1 cellular context compared by ENCODE assay signal in the genomic region with DNA sequence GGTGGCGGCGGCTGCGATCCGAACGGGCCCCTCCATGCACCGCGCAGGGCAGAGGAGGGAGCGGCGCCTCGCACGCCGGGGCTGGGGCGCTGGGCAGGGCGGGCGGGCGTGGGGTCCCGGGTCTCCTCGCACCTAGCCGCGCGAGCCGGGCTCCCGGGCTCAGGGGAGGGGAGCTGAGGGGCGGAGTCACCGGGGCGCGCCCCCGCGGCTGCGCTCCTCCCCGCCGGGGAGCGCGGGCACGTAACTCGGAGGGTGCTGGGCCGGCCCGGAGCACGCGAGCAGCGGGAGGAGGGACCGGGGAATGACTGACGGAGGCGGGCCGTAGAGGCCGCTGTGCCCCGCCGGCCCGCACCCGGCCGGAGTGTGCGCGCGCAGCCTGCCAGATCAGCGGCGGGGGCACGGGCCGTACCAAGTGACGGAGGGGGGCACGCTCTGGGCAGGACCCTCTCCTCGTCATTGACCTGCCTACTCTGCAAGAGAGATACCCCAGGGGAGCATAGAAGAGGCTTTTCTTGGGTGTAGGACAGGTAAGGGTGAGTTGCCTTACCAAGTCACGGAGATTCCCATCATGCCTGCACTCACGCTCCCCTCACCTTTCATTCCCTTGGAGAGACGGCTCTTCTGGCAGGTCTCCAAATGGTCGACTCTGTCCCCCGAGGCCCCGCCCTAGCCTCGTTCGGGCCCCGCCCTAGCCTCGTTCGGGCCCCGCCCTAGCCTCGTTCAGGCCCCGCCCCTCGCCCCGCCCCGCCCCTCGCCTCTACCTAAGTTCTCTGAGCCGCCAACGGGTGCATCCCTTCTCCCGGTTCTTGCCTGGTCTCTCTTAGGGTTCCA.
TF ChIP-seq lines count a peak whose summit lies in the region.

Gene CDON (minus strand): TSS at position 188 of the 831 bp plus-strand sequence. CDS start 39,390 bp downstream, outside the sequence.

TF ChIP-seq in HepG2, 621 proteins besides CTCF, POLR2A, EP300 and RAD21 (continued from another document and continues in another):
- TF ChIP-seq, protein P1, sequence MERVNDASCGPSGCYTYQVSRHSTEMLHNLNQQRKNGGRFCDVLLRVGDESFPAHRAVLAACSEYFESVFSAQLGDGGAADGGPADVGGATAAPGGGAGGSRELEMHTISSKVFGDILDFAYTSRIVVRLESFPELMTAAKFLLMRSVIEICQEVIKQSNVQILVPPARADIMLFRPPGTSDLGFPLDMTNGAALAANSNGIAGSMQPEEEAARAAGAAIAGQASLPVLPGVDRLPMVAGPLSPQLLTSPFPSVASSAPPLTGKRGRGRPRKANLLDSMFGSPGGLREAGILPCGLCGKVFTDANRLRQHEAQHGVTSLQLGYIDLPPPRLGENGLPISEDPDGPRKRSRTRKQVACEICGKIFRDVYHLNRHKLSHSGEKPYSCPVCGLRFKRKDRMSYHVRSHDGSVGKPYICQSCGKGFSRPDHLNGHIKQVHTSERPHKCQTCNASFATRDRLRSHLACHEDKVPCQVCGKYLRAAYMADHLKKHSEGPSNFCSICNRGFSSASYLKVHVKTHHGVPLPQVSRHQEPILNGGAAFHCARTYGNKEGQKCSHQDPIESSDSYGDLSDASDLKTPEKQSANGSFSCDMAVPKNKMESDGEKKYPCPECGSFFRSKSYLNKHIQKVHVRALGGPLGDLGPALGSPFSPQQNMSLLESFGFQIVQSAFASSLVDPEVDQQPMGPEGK (CRISPR knock-in tag; IDR thresholded peaks at IDR 0.05): peak; percentile 56; the same call in 1 of the 2 replicates
- TF ChIP-seq SNAI1 (CRISPR knock-in tag; IDR thresholded peaks at IDR 0.05; ENCODE audit: borderline replicate concordance): no peak
- peak; percentile 76; the same call in 1 of the 2 replicates for TF ChIP-seq ZNF383 (CRISPR knock-in tag; IDR thresholded peaks at IDR 0.05; ENCODE audit: borderline replicate concordance)
- TF ChIP-seq ZNF709 (CRISPR knock-in tag; IDR thresholded peaks at IDR 0.05): no peak; the same call in 1 of the 2 replicates
- no peak for TF ChIP-seq ZNF556 (CRISPR knock-in tag; IDR thresholded peaks at IDR 0.05; ENCODE audit: borderline replicate concordance)
- no peak for TF ChIP-seq ZNF577 (CRISPR knock-in tag; IDR thresholded peaks at IDR 0.05; ENCODE audit: borderline replicate concordance, low read depth)
- TF ChIP-seq RFXAP (CRISPR knock-in tag; IDR thresholded peaks at IDR 0.05; ENCODE audit: borderline replicate concordance): peak; percentile 80; the same call in 1 of the 2 replicates
- peak; percentile 30; the same call in 1 of the 2 replicates for TF ChIP-seq HDAC1 (CRISPR knock-in tag; IDR thresholded peaks at IDR 0.05)
- no peak for TF ChIP-seq ZNF883 (CRISPR knock-in tag; IDR thresholded peaks at IDR 0.05; ENCODE audit: not compliant biosample characterization)
- TF ChIP-seq, protein P2, sequence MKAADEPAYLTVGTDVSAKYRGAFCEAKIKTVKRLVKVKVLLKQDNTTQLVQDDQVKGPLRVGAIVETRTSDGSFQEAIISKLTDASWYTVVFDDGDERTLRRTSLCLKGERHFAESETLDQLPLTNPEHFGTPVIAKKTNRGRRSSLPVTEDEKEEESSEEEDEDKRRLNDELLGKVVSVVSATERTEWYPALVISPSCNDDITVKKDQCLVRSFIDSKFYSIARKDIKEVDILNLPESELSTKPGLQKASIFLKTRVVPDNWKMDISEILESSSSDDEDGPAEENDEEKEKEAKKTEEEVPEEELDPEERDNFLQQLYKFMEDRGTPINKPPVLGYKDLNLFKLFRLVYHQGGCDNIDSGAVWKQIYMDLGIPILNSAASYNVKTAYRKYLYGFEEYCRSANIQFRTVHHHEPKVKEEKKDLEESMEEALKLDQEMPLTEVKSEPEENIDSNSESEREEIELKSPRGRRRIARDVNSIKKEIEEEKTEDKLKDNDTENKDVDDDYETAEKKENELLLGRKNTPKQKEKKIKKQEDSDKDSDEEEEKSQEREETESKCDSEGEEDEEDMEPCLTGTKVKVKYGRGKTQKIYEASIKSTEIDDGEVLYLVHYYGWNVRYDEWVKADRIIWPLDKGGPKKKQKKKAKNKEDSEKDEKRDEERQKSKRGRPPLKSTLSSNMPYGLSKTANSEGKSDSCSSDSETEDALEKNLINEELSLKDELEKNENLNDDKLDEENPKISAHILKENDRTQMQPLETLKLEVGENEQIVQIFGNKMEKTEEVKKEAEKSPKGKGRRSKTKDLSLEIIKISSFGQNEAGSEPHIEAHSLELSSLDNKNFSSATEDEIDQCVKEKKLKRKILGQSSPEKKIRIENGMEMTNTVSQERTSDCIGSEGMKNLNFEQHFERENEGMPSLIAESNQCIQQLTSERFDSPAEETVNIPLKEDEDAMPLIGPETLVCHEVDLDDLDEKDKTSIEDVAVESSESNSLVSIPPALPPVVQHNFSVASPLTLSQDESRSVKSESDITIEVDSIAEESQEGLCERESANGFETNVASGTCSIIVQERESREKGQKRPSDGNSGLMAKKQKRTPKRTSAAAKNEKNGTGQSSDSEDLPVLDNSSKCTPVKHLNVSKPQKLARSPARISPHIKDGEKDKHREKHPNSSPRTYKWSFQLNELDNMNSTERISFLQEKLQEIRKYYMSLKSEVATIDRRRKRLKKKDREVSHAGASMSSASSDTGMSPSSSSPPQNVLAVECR (CRISPR knock-in tag; IDR thresholded peaks at IDR 0.05; ENCODE audit: borderline replicate concordance): peak; percentile 67; the same call in 1 of the 2 replicates
- TF ChIP-seq MZF1 (CRISPR knock-in tag; IDR thresholded peaks at IDR 0.05; ENCODE audit: borderline replicate concordance): no peak
- TF ChIP-seq NCOA1 (CRISPR knock-in tag; IDR thresholded peaks at IDR 0.05): no peak
- TF ChIP-seq ZMAT3 (CRISPR knock-in tag; conservative IDR thresholded peaks at IDR 0.05): no peak; the same call in 1 of the 2 replicates
- TF ChIP-seq ERF (CRISPR knock-in tag; IDR thresholded peaks at IDR 0.05): peak; percentile 79
- TF ChIP-seq FOXM1 (CRISPR knock-in tag; IDR thresholded peaks at IDR 0.05): no peak
- peak; percentile 86 for TF ChIP-seq ZNF589 (CRISPR knock-in tag; conservative IDR thresholded peaks at IDR 0.05)
- TF ChIP-seq, protein P3, sequence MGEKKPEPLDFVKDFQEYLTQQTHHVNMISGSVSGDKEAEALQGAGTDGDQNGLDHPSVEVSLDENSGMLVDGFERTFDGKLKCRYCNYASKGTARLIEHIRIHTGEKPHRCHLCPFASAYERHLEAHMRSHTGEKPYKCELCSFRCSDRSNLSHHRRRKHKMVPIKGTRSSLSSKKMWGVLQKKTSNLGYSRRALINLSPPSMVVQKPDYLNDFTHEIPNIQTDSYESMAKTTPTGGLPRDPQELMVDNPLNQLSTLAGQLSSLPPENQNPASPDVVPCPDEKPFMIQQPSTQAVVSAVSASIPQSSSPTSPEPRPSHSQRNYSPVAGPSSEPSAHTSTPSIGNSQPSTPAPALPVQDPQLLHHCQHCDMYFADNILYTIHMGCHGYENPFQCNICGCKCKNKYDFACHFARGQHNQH (CRISPR knock-in tag; IDR thresholded peaks at IDR 0.05): peak; percentile 86
- 0 out of 2 replicates have a peak, but pooled peaks have one; percentile 69 for TF ChIP-seq ZNF83 (CRISPR knock-in tag; IDR thresholded peaks at IDR 0.05; ENCODE audit: borderline replicate concordance)
- TF ChIP-seq, protein P4, sequence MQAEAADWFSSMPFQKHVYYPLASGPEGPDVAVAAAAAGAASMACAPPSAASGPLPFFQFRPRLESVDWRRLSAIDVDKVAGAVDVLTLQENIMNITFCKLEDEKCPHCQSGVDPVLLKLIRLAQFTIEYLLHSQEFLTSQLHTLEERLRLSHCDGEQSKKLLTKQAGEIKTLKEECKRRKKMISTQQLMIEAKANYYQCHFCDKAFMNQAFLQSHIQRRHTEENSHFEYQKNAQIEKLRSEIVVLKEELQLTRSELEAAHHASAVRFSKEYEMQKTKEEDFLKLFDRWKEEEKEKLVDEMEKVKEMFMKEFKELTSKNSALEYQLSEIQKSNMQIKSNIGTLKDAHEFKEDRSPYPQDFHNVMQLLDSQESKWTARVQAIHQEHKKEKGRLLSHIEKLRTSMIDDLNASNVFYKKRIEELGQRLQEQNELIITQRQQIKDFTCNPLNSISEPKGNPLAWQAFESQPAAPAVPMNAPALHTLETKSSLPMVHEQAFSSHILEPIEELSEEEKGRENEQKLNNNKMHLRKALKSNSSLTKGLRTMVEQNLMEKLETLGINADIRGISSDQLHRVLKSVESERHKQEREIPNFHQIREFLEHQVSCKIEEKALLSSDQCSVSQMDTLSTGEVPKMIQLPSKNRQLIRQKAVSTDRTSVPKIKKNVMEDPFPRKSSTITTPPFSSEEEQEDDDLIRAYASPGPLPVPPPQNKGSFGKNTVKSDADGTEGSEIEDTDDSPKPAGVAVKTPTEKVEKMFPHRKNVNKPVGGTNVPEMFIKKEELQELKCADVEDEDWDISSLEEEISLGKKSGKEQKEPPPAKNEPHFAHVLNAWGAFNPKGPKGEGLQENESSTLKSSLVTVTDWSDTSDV (CRISPR knock-in tag; IDR thresholded peaks at IDR 0.05): 0 out of 2 replicates have a peak, but pooled peaks have one; percentile 18
- TF ChIP-seq KAT8 (CRISPR knock-in tag; IDR thresholded peaks at IDR 0.05): peak; percentile 67; the same call in 1 of the 2 replicates
- peak; percentile 76 for TF ChIP-seq NFIC (IDR thresholded peaks at IDR 0.05; ENCODE audit: low read length)
- TF ChIP-seq ZBTB49 (CRISPR knock-in tag; IDR thresholded peaks at IDR 0.05; ENCODE audit: borderline replicate concordance): no peak
- TF ChIP-seq SOX6 (IDR thresholded peaks at IDR 0.05): no peak
- TF ChIP-seq SOX6 (CRISPR knock-in tag; IDR thresholded peaks at IDR 0.05): no peak
- TF ChIP-seq HINFP (CRISPR knock-in tag; IDR thresholded peaks at IDR 0.05; ENCODE audit: low read depth): no peak; the same call in 1 of the 2 replicates
- TF ChIP-seq ZNF260 (CRISPR knock-in tag; IDR thresholded peaks at IDR 0.05; ENCODE audit: borderline replicate concordance, low read depth): no peak
- TF ChIP-seq KLF16 (CRISPR knock-in tag; IDR thresholded peaks at IDR 0.05): peak in 1 of 2 experiments; percentile 76; a peak in 1 of 4 replicates
- TF ChIP-seq ETV6 (CRISPR knock-in tag; conservative IDR thresholded peaks at IDR 0.05): no peak
- 0 out of 2 replicates have a peak, but pooled peaks have one; percentile 74 for TF ChIP-seq ARNTL (CRISPR knock-in tag; IDR thresholded peaks at IDR 0.05)
- TF ChIP-seq ZC3H13 (CRISPR knock-in tag; IDR thresholded peaks at IDR 0.05): no peak
- TF ChIP-seq HOXA7 (CRISPR knock-in tag; IDR thresholded peaks at IDR 0.05): no peak
- 0 out of 2 replicates have a peak, but pooled peaks have one; percentile 27 for TF ChIP-seq THRA (CRISPR knock-in tag; IDR thresholded peaks at IDR 0.05; ENCODE audit: borderline replicate concordance)
- TF ChIP-seq ZNF232 (CRISPR knock-in tag; IDR thresholded peaks at IDR 0.05; ENCODE audit: borderline replicate concordance): 0 out of 2 replicates have a peak, but pooled peaks have one; percentile 34
- TF ChIP-seq ZNF567 (CRISPR knock-in tag; IDR thresholded peaks at IDR 0.05; ENCODE audit: borderline replicate concordance): 0 out of 2 replicates have a peak, but pooled peaks have one; percentile 23
- TF ChIP-seq ZNF30 (CRISPR knock-in tag; IDR thresholded peaks at IDR 0.05): no peak
- TF ChIP-seq ZNF782 (CRISPR knock-in tag; IDR thresholded peaks at IDR 0.05; ENCODE audit: borderline replicate concordance): peak; percentile 67; the same call in 1 of the 2 replicates
- TF ChIP-seq RFX5 (IDR thresholded peaks at IDR 0.05; ENCODE audit: low read depth, low read length): no peak
- TF ChIP-seq, protein P5, sequence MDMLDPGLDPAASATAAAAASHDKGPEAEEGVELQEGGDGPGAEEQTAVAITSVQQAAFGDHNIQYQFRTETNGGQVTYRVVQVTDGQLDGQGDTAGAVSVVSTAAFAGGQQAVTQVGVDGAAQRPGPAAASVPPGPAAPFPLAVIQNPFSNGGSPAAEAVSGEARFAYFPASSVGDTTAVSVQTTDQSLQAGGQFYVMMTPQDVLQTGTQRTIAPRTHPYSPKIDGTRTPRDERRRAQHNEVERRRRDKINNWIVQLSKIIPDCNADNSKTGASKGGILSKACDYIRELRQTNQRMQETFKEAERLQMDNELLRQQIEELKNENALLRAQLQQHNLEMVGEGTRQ (IDR thresholded peaks at IDR 0.05; ENCODE audit: low read depth, low read length): 0 out of 2 replicates have a peak, but pooled peaks have one; percentile 7
- TF ChIP-seq, protein P5 (CRISPR knock-in tag; IDR thresholded peaks at IDR 0.05; ENCODE audit: borderline replicate concordance): no peak
